8 cellular contexts compared by ENCODE assay signal in the genomic region with DNA sequence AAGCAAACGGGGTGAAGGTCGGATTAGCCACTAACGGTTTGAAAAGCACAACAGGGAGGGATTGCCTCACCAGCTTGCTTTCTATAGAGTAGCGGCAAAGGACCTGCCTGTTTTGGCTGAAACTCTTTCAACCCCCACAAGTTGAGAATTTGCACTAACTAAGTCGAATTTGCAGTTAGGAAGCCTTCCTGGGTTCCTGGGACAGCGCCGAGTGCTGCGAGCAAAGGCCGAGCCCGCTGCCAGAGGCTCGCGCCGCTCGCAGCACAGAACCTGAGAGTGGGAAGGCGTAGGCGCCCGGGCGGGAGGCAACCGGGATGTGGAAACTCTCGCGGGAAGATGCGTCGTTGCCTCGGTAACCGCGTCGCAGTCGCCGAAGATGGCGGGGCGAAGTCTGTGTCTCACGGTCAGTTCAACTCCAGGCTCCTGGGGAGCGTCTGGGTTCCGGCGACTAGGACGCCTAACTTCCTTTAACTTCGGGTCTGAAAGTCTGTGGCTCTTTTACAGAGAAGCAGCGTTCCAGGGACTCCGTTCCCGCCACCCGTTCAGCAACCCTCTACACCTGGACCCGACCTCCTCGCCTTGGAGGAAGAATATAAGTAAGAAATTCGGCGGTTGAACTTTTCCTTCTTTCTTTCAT. TPM values are rescaled to one million over a fixed set of nuclear protein-coding genes. Genes with fewer than 3 reads are reported as not detected.
A peak's percentile ranks its signal among the peaks of the same experiment; 100 is the strongest.
DNase-seq lines count a peak whose midpoint lies in the region; ATAC-seq and TF ChIP-seq lines count a peak whose summit lies in the region.

A gene (plus strand): TSS at position 352 of the 637 bp plus-strand sequence. CDS start 25 bp downstream, at position 377.

- TF ChIP-seq CTCF in BE2C (IDR thresholded peaks at IDR 0.05; ENCODE audit: low read depth, low read length): no peak
- TF ChIP-seq CTCF in lower lobe of right lung (IDR thresholded peaks at IDR 0.05): no peak

- DNase-seq in BE2C (peak; percentile 93), NCI-H510A treated with DMSO at 0.1 percent for 48 hours (lab: John Stamatoyannopoulos, UW) (peak; percentile 50), ecto neural progenitor cell (ENCODE audit: low spot score) (peak; percentile 89), lower lobe of right lung (peak; percentile 90)
- DNase-seq in activated CD4-positive, alpha-beta T cell treated with anti-CD3 and anti-CD28 coated beads, Interleukin-2, amount 50 U/mL, for 1 hour: peak; percentile 55
- peak in 2 of 3 donors; percentile 9 to 57 for DNase-seq in stimulated activated CD4-positive, alpha-beta T cell treated with anti-CD3 and anti-CD28 coated beads, TNF-alpha, amount 100 ng/mL, for 1 hour (ENCODE audit: low read depth in 3 of 3, low spot score in 1 of 3)

- intact Hi-C loops in lower lobe of right lung (cut with DNase I): no loop called here

- H3K27me3 ChIP-seq in BE2C (no peaks in the 10 kb centered on the region), lower lobe of right lung (ENCODE audit: low read depth) (no peaks in the 10 kb centered on the region)

- no peaks in the 10 kb centered on the region for H3K9me3 ChIP-seq in BE2C
- no peaks in the 10 kb centered on the region for H3K9me3 ChIP-seq in lower lobe of right lung

- no peak within 1 kb of the TSS for H3K27ac ChIP-seq in lower lobe of right lung

- peak; percentile 94 for TF ChIP-seq POLR2A in GM19193 (IDR thresholded peaks at IDR 0.05; ENCODE audit: extremely low read depth, insufficient read depth, insufficient read length)

- ATAC-seq in HG03378 (IDR thresholded peaks at IDR 0.05; ENCODE audit: unreplicated experiment) (peak; percentile 84), lower lobe of right lung (peak; percentile 98 to 99)

- H3K36me3 ChIP-seq in BE2C (no peaks in the 10 kb centered on the region), lower lobe of right lung (no peaks in the 10 kb centered on the region)

- H3K4me3 ChIP-seq in BE2C (ENCODE audit: low read depth, low read length) (peak within 1 kb of the TSS; percentile 97), lower lobe of right lung (peak within 1 kb of the TSS; percentile 64)

- H3K4me1 ChIP-seq in BE2C (peaks cover 3% of the 10 kb centered on the region; the same call in 1 of the 2 replicates), lower lobe of right lung (peaks cover 7% of the 10 kb centered on the region)

RNA-seq across cellular contexts. Expression of the gene that starts here (rescaled TPM):
- 2.3 TPM for polyA plus RNA-seq in BE2C (2012; ENCODE audit: insufficient read depth, insufficient read length, low read depth)
- total RNA-seq in lower lobe of right lung: 11.6 TPM

Comparison
In these comparisons a context has a peak if more than half of its experiments do, and no peak if none do; other contexts are left out.
1. DNase-seq: peak in every context shown above with its lines; median percentile 93 in BE2C; 90 in lower lobe of right lung; 89 in ecto neural progenitor cell; 55 in activated CD4-positive, alpha-beta T cell treated with anti-CD3 and anti-CD28 coated beads, Interleukin-2, amount 50 U/mL, for 1 hour; 50 in NCI-H510A treated with DMSO at 0.1 percent for 48 hours; 33 in stimulated activated CD4-positive, alpha-beta T cell treated with anti-CD3 and anti-CD28 coated beads, TNF-alpha, amount 100 ng/mL, for 1 hour.